ENCODE assay signal across 12 cellular contexts in genomic region chr11:14342906-14343305, GRCh38. TPM values are rescaled to one million over a fixed set of nuclear protein-coding genes. Genes with fewer than 3 reads are reported as not detected.
DNase-seq lines count a peak whose midpoint lies in the region; ATAC-seq, FAIRE-seq and TF ChIP-seq lines count a peak whose summit lies in the region.
"Had no signal": no experiment of that assay in that cellular context is flagged by ENCODE, and none has a peak within 500 bp of the region (broad histone marks: within the 10 kb centered on the region; RNA-seq: fewer than 3 reads in every experiment).

No MANE protein-coding gene starts in this region.

- H3K9ac ChIP-seq in adipocyte (ENCODE audit: low read length), result no peak overlapping the region

- H3K9me3 ChIP-seq in adipocyte (ENCODE audit: control insufficient read depth, low read length) (no peaks in the 10 kb centered on the region), right lobe of liver (no peaks in the 10 kb centered on the region)

- TF ChIP-seq POLR2A in GM12891 (IDR thresholded peaks at IDR 0.05; ENCODE audit: low read depth, low read length) (no peak), right lobe of liver (IDR thresholded peaks at IDR 0.05) (no peak)

- no peak for TF ChIP-seq CTCF in right lobe of liver (IDR thresholded peaks at IDR 0.05)

- ATAC-seq in GM19351 (IDR thresholded peaks at IDR 0.05; ENCODE audit: unreplicated experiment), result peak; percentile 85
- peak; percentile 70 for ATAC-seq in HG03045 (IDR thresholded peaks at IDR 0.05; ENCODE audit: unreplicated experiment)
- ATAC-seq in right lobe of liver, result no peak

- H3K27ac ChIP-seq in right lobe of liver, result no peak overlapping the region

- H3K36me3 ChIP-seq in adipocyte (ENCODE audit: control insufficient read depth, insufficient read depth, low read length, severe bottlenecking), result no peaks in the 10 kb centered on the region
- H3K36me3 ChIP-seq in right lobe of liver, result no peaks in the 10 kb centered on the region

- FAIRE-seq in GM12891 (lab: Jason Lieb, UNC), result no peak

- H3K27me3 ChIP-seq in adipocyte (replicated peaks; ENCODE audit: control insufficient read depth, insufficient read depth, low read length) (no peaks in the 10 kb centered on the region), right lobe of liver (no peaks in the 10 kb centered on the region)

- DNase-seq in adipocyte (ENCODE audit: low read depth), result peak; percentile 69
- DNase-seq in renal cortical epithelial cell (ENCODE audit: low read depth), result peak; percentile 57
- DNase-seq in DMS153 (lab: John Stamatoyannopoulos, UW), result no peak
- DNase-seq in ureter (ENCODE audit: low spot score), result no peak
- DNase-seq in GM12891 (ENCODE audit: insufficient read length, low spot score), result no peak
- no peak for DNase-seq in right lobe of liver
- DNase-seq: activated CD4-positive, alpha-beta T cell treated with anti-CD3 and anti-CD28 coated beads, Interleukin-2, amount 50 U/mL, for 4 hours; glutamatergic neuron; HFFc6; NCI-H1417 treated with DMSO at 0.1 percent for 48 hours had no signal

- 75% methylated on average over 1 of the region's 1 CpG for WGBS in right lobe of liver (ENCODE audit: insufficient coverage, low coverage, low lambda C conversion rate, missing lambda C conversion rate)

- H3K4me1 ChIP-seq in adipocyte (ENCODE audit: control insufficient read depth, insufficient read depth, low read length) (peaks cover 36% of the 10 kb centered on the region), right lobe of liver (no peaks in the 10 kb centered on the region)

- intact Hi-C loops in right lobe of liver (cut with DNase I), result no loop called here

- H3K4me3 ChIP-seq in adipocyte (ENCODE audit: low read length), result peak overlapping the region; percentile 32
- no peak overlapping the region for H3K4me3 ChIP-seq in right lobe of liver

TF ChIP-seq in GM12891, 5 proteins besides CTCF, POLR2A, EP300 and RAD21:
- TF ChIP-seq PAX5 (IDR thresholded peaks at IDR 0.05; ENCODE audit: insufficient read depth, low read length, severe bottlenecking) (no peak), POU2F2 (IDR thresholded peaks at IDR 0.05; ENCODE audit: low read depth, low read length) (no peak), POLR2AphosphoS5 (IDR thresholded peaks at IDR 0.05; ENCODE audit: low read depth, low read length) (no peak), TAF1 (IDR thresholded peaks at IDR 0.05; ENCODE audit: low read depth, low read length) (no peak), SPI1 (IDR thresholded peaks at IDR 0.05; ENCODE audit: low read depth, low read length) (no peak)
TF ChIP-seq in GM12891: peak in this region for 0.

RNA-seq across cellular contexts. Expression of gene RRAS2, which starts 16.1 kb away (rescaled TPM):
- total RNA-seq in renal cortical epithelial cell, result 323 and 364 TPM in 2 replicates
- total RNA-seq in ureter, result 31.1 TPM
- 24.3 TPM for polyA plus RNA-seq in GM12891 (2012; ENCODE audit: low read depth, missing spikeins)
- total RNA-seq in right lobe of liver, result 10 to 100 TPM; 21.0 to 44.8 (median 31.1) TPM

Comparison
In these comparisons a context has a peak if more than half of its experiments do, and no peak if none do; other contexts are left out.
1. ATAC-seq: peak in GM19351 (single experiment) and HG03045 (single experiment); none in right lobe of liver (0 of 4).
2. DNase-seq: peak in adipocyte (single experiment) and renal cortical epithelial cell (single experiment); none in DMS153 (single experiment), ureter (single experiment), GM12891 (single experiment) and right lobe of liver (0 of 3).